In genomic region chr3:123312331-123313265, GRCh38 we compare ENCODE assay signal across 2 cellular contexts.
TF ChIP-seq lines count a peak whose summit lies in the region.

No MANE protein-coding gene starts in this region.

TF ChIP-seq in GM23338, 12 proteins besides CTCF, POLR2A, EP300 and RAD21:
- TF ChIP-seq, protein P1, sequence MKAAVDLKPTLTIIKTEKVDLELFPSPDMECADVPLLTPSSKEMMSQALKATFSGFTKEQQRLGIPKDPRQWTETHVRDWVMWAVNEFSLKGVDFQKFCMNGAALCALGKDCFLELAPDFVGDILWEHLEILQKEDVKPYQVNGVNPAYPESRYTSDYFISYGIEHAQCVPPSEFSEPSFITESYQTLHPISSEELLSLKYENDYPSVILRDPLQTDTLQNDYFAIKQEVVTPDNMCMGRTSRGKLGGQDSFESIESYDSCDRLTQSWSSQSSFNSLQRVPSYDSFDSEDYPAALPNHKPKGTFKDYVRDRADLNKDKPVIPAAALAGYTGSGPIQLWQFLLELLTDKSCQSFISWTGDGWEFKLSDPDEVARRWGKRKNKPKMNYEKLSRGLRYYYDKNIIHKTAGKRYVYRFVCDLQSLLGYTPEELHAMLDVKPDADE (IDR thresholded peaks at IDR 0.05) = no peak
- TF ChIP-seq EZH2 (IDR thresholded peaks at IDR 0.05; ENCODE audit: low read depth, unreplicated experiment) (no peak), REST (IDR thresholded peaks at IDR 0.05; ENCODE audit: unreplicated experiment) (no peak), ZNF331 (CRISPR knock-in tag; IDR thresholded peaks at IDR 0.05; ENCODE audit: low read depth) (no peak), ZNF114 (CRISPR knock-in tag; IDR thresholded peaks at IDR 0.05) (no peak), STAT1 (IDR thresholded peaks at IDR 0.05; ENCODE audit: unreplicated experiment) (no peak), NANOG (IDR thresholded peaks at IDR 0.05; ENCODE audit: borderline replicate concordance) (no peak), JUNB (IDR thresholded peaks at IDR 0.05; ENCODE audit: unreplicated experiment) (no peak), CREB1 (CRISPR knock-in tag; IDR thresholded peaks at IDR 0.05; ENCODE audit: low read depth) (no peak), POLR2AphosphoS5 (IDR thresholded peaks at IDR 0.05; ENCODE audit: low read depth) (no peak), EZH2phosphoT487 (IDR thresholded peaks at IDR 0.05; ENCODE audit: unreplicated experiment) (no peak)
- TF ChIP-seq, protein P2, sequence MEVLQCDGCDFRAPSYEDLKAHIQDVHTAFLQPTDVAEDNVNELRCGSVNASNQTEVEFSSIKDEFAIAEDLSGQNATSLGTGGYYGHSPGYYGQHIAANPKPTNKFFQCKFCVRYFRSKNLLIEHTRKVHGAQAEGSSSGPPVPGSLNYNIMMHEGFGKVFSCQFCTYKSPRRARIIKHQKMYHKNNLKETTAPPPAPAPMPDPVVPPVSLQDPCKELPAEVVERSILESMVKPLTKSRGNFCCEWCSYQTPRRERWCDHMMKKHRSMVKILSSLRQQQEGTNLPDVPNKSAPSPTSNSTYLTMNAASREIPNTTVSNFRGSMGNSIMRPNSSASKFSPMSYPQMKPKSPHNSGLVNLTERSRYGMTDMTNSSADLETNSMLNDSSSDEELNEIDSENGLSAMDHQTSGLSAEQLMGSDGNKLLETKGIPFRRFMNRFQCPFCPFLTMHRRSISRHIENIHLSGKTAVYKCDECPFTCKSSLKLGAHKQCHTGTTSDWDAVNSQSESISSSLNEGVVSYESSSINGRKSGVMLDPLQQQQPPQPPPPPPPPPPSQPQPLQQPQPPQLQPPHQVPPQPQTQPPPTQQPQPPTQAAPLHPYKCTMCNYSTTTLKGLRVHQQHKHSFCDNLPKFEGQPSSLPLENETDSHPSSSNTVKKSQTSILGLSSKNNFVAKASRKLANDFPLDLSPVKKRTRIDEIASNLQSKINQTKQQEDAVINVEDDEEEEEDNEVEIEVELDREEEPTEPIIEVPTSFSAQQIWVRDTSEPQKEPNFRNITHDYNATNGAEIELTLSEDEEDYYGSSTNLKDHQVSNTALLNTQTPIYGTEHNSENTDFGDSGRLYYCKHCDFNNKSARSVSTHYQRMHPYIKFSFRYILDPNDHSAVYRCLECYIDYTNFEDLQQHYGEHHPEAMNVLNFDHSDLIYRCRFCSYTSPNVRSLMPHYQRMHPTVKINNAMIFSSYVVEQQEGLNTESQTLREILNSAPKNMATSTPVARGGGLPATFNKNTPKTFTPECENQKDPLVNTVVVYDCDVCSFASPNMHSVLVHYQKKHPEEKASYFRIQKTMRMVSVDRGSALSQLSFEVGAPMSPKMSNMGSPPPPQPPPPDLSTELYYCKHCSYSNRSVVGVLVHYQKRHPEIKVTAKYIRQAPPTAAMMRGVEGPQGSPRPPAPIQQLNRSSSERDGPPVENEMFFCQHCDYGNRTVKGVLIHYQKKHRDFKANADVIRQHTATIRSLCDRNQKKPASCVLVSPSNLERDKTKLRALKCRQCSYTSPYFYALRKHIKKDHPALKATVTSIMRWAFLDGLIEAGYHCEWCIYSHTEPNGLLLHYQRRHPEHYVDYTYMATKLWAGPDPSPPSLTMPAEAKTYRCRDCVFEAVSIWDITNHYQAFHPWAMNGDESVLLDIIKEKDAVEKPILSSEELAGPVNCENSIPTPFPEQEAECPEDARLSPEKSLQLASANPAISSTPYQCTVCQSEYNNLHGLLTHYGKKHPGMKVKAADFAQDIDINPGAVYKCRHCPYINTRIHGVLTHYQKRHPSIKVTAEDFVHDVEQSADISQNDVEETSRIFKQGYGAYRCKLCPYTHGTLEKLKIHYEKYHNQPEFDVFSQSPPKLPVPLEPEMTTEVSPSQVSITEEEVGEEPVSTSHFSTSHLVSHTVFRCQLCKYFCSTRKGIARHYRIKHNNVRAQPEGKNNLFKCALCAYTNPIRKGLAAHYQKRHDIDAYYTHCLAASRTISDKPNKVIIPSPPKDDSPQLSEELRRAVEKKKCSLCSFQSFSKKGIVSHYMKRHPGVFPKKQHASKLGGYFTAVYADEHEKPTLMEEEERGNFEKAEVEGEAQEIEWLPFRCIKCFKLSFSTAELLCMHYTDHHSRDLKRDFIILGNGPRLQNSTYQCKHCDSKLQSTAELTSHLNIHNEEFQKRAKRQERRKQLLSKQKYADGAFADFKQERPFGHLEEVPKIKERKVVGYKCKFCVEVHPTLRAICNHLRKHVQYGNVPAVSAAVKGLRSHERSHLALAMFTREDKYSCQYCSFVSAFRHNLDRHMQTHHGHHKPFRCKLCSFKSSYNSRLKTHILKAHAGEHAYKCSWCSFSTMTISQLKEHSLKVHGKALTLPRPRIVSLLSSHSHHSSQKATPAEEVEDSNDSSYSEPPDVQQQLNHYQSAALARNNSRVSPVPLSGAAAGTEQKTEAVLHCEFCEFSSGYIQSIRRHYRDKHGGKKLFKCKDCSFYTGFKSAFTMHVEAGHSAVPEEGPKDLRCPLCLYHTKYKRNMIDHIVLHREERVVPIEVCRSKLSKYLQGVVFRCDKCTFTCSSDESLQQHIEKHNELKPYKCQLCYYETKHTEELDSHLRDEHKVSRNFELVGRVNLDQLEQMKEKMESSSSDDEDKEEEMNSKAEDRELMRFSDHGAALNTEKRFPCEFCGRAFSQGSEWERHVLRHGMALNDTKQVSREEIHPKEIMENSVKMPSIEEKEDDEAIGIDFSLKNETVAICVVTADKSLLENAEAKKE (CRISPR knock-in tag; IDR thresholded peaks at IDR 0.05) = no peak
TF ChIP-seq in GM23338: peak in this region for 0.

TF ChIP-seq in SK-N-SH, 30 proteins besides CTCF, POLR2A, EP300 and RAD21:
- TF ChIP-seq IRF3 (IDR thresholded peaks at IDR 0.05; ENCODE audit: low read depth, low read length) (no peak), RCOR1 (IDR thresholded peaks at IDR 0.05; ENCODE audit: low read length) (0 out of 2 replicates have a peak, but pooled peaks have one; percentile 15)
